1 cellular context compared by ENCODE assay signal in genomic region chr5:42749020-42749419, GRCh38.
TF ChIP-seq lines count a peak whose summit lies in the region.

No MANE protein-coding gene starts in this region.

TF ChIP-seq in SK-N-SH, 30 proteins besides CTCF, POLR2A, EP300 and RAD21 (continued from another document):
- TF ChIP-seq IRF3 (IDR thresholded peaks at IDR 0.05; ENCODE audit: low read depth, low read length) (no peak), RFX5 (IDR thresholded peaks at IDR 0.05; ENCODE audit: low read length) (no peak), TAF1 (IDR thresholded peaks at IDR 0.05; ENCODE audit: borderline replicate concordance, low read depth, low read length) (no peak)
